Comparison of ENCODE assay signal across 8 cellular contexts in genomic region chr21:37072988-37073416, GRCh38. TPM values are rescaled to one million over a fixed set of nuclear protein-coding genes. Genes with fewer than 3 reads are reported as not detected.
DNase-seq lines count a peak whose midpoint lies in the region; ATAC-seq and TF ChIP-seq lines count a peak whose summit lies in the region.

PIGP (minus strand) TSS chr21:37073071; CDS start chr21:37072515, 556 bp downstream.
TTC3 (plus strand) TSS chr21:37073254; CDS start chr21:37087258, 14,004 bp downstream.

- H3K9me3 Mint-ChIP-seq in Caco-2 (ENCODE audit: unreplicated experiment) (no peaks in the 10 kb centered on the region), endothelial cell (ENCODE audit: unreplicated experiment) (no peaks in the 10 kb centered on the region)

- DNase-seq in Caco-2 (peak; percentile 95 to 98), HuH-7 (ENCODE audit: low spot score) (peak; percentile 87), endothelial cell (ENCODE audit: low spot score) (peak; percentile 99), middle frontal gyrus (ENCODE audit: extremely low spot score, low spot score) (peak; percentile 92)
- DNase-seq in activated CD8-positive, alpha-beta memory T cell treated with anti-CD3 and anti-CD28 coated beads, Interleukin-2, amount 50 U/mL, for 4 hours = peak; percentile 97
- DNase-seq in stimulated activated CD8-positive, alpha-beta memory T cell treated with anti-CD3 and anti-CD28 coated beads, Interleukin-2, amount 100 ng/mL, for 48 hours (ENCODE audit: low read depth in 2 of 2) = peak; percentile 94 to 96

- no peak within 1 kb of the TSS for H2AFZ ChIP-seq in OCI-LY1 (ENCODE audit: low read length)

- H3K4me3 Mint-ChIP-seq in Caco-2 (ENCODE audit: unreplicated experiment) (peak within 1 kb of the TSS; percentile 98), endothelial cell (ENCODE audit: unreplicated experiment) (peak within 1 kb of the TSS; percentile 97)

- H3K27ac Mint-ChIP-seq in Caco-2 (ENCODE audit: unreplicated experiment) = peak within 1 kb of the TSS; percentile 93
- peak within 1 kb of the TSS; percentile 91 for H3K27ac Mint-ChIP-seq in endothelial cell (ENCODE audit: unreplicated experiment)

- POLR2A ChIA-PET in Caco-2 (lab: Charles Lee) = interaction anchor here (0.5 to 1.3 kb wide), 2 partner anchors 63 to 84 kb away, joined by 6 to 13 read pairs; no protein-coding TSS in a partner anchor

- no peaks in the 10 kb centered on the region; the same call in 1 of the 2 replicates for H3K36me3 ChIP-seq in Caco-2 (ENCODE audit: control insufficient read depth, insufficient read depth, low read length)
- H3K36me3 ChIP-seq in OCI-LY1 (ENCODE audit: insufficient read depth, low read length) = no peaks in the 10 kb centered on the region

- peak within 1 kb of the TSS; percentile 75 for H3K27ac ChIP-seq in OCI-LY1 (ENCODE audit: low read depth, low read length, poor library complexity, severe bottlenecking)

- no peak for TF ChIP-seq CTCF in Caco-2 (IDR thresholded peaks at IDR 0.05; ENCODE audit: insufficient read depth in 1 of 2, low read depth in 1 of 2, low read length in 1 of 2, severe bottlenecking in 1 of 2, unreplicated experiment in 1 of 2)
- no peak for TF ChIP-seq CTCF in OCI-LY1 (IDR thresholded peaks at IDR 0.05; ENCODE audit: low read length)
- TF ChIP-seq CTCF in endothelial cell (IDR thresholded peaks at IDR 0.05; ENCODE audit: unreplicated experiment) = no peak

- peak within 1 kb of the TSS; percentile 93 for H3K4me2 ChIP-seq in OCI-LY1 (ENCODE audit: low read length)

- H3K4me3 ChIP-seq in Caco-2 (ENCODE audit: low read depth, low read length) = peak within 1 kb of the TSS; percentile 98
- peak within 1 kb of the TSS; percentile 87 for H3K4me3 ChIP-seq in OCI-LY1 (ENCODE audit: low read depth, low read length, poor library complexity, severe bottlenecking)

- H3K9me3 ChIP-seq in Caco-2 = no peaks in the 10 kb centered on the region; the same call in 1 of the 2 replicates
- no peaks in the 10 kb centered on the region for H3K9me3 ChIP-seq in OCI-LY1 (ENCODE audit: low read length)

- CTCF ChIA-PET in Caco-2 (lab: Charles Lee) = interaction anchor here (0.5 kb wide), 1 partner anchor 44 kb away, joined by 4 read pairs; no protein-coding TSS in a partner anchor

- H3K9me2 ChIP-seq in OCI-LY1 (ENCODE audit: low read depth, low read length) = no peaks in the 10 kb centered on the region

- ATAC-seq in GM21515 (IDR thresholded peaks at IDR 0.05; ENCODE audit: unreplicated experiment) = peak; percentile 62

- peaks cover 33% of the 10 kb centered on the region for H3K36me3 Mint-ChIP-seq in Caco-2 (ENCODE audit: insufficient read depth, unreplicated experiment)
- H3K36me3 Mint-ChIP-seq in endothelial cell (ENCODE audit: low read depth, unreplicated experiment) = peaks cover 8% of the 10 kb centered on the region

- intact Hi-C loops in Caco-2 (cut with micrococcal nuclease; ENCODE audit: unreplicated experiment) = loop anchor here (1.0 to 5.0 kb wide), 2 partner anchors 13 to 61 kb away; no protein-coding TSS in a partner anchor

- H3K4me1 ChIP-seq in Caco-2 = peaks cover 9% of the 10 kb centered on the region; the same call in 1 of the 2 replicates
- H3K4me1 ChIP-seq in OCI-LY1 (ENCODE audit: insufficient read depth, low read length, severe bottlenecking) = peaks cover 55% of the 10 kb centered on the region

- H3K27me3 Mint-ChIP-seq in Caco-2 (ENCODE audit: insufficient read depth, unreplicated experiment) (no peaks in the 10 kb centered on the region), endothelial cell (ENCODE audit: unreplicated experiment) (peaks cover 18% of the 10 kb centered on the region)

- peaks cover 44% of the 10 kb centered on the region for H3K79me2 ChIP-seq in OCI-LY1 (ENCODE audit: insufficient read depth, low read length)

- no peaks in the 10 kb centered on the region for H3K27me3 ChIP-seq in Caco-2 (replicated peaks; ENCODE audit: control insufficient read depth, insufficient read depth, low read length)
- H3K27me3 ChIP-seq in OCI-LY1 (ENCODE audit: insufficient read depth, low read length) = no peaks in the 10 kb centered on the region

- 0 out of 2 replicates have a peak, but pooled peaks cover 3% of the 10 kb centered on the region for H3F3A ChIP-seq in OCI-LY1 (ENCODE audit: insufficient read depth, low read length)

- BruUV-seq in Caco-2 (replicated peaks; lab: Mats Ljungman, UMichigan) = no TSS peak

- peak within 1 kb of the TSS; percentile 86 for H3K9ac ChIP-seq in OCI-LY1 (ENCODE audit: low read length)

- no peaks in the 10 kb centered on the region for H4K20me1 ChIP-seq in OCI-LY1 (ENCODE audit: insufficient read depth, low read length)

- H3K4me1 Mint-ChIP-seq in Caco-2 (ENCODE audit: low read depth, unreplicated experiment) (peaks cover 20% of the 10 kb centered on the region), endothelial cell (ENCODE audit: unreplicated experiment) (peaks cover 31% of the 10 kb centered on the region)

RNA-seq across cellular contexts. Expression of gene PIGP, which starts in this region (rescaled TPM):
- total RNA-seq in Caco-2 (2022) (22.3 and 23.4 TPM in 2 replicates), endothelial cell (ENCODE audit: unreplicated experiment) (14.1 TPM)

RNA-seq across cellular contexts. Expression of gene TTC3, which starts in this region (rescaled TPM):
- 92.8 and 105 TPM in 2 replicates for total RNA-seq in Caco-2 (2022)
- 190 TPM for total RNA-seq in endothelial cell (ENCODE audit: unreplicated experiment)

Comparison
In these comparisons a context has a peak if more than half of its experiments do, and no peak if none do; other contexts are left out.
1. Peak in every context shown above with its lines: DNase-seq, ATAC-seq, H3K4me3 ChIP-seq and H3K27ac ChIP-seq.